In genomic region chr6:90983462-90983861, GRCh38 we compare ENCODE assay signal across 16 cellular contexts.
DNase-seq lines count a peak whose midpoint lies in the region; ATAC-seq and TF ChIP-seq lines count a peak whose summit lies in the region.
"Had no signal": no experiment of that assay in that cellular context is flagged by ENCODE, and none has a peak within 500 bp of the region (broad histone marks: within the 10 kb centered on the region; RNA-seq: fewer than 3 reads in every experiment).

No MANE protein-coding gene starts in this region.

- no peak overlapping the region for H2BK5ac ChIP-seq in mesenchymal stem cell (ENCODE audit: low read depth, low read length, poor library complexity, severe bottlenecking)

- H2BK120ac ChIP-seq in mesenchymal stem cell (ENCODE audit: low read depth, low read length) = no peak overlapping the region

- peak overlapping the region; percentile 28; the same call in 1 of the 2 replicates for H2AFZ ChIP-seq in GM23338
- H2AFZ ChIP-seq in mesenchymal stem cell (ENCODE audit: low read depth, low read length) = peak overlapping the region; percentile 63
- H2AFZ ChIP-seq in neural progenitor cell (replicated peaks) = peak overlapping the region; percentile 69

- H3K36me3 ChIP-seq in GM23338 (ENCODE audit: insufficient read depth) = no peaks in the 10 kb centered on the region
- H3K36me3 ChIP-seq in mesenchymal stem cell (ENCODE audit: control insufficient read depth in 1 of 2, insufficient read depth in 2 of 2, low read depth in 1 of 2, low read length in 2 of 2) = no peaks in the 10 kb centered on the region
- no peaks in the 10 kb centered on the region for H3K36me3 ChIP-seq in neural progenitor cell
- H3K36me3 ChIP-seq: BE2C had no signal

- 14% methylated on average over 3 of the region's 4 CpGs for WGBS in mesenchymal stem cell

- H4K20me1 ChIP-seq in GM23338 (replicated peaks; ENCODE audit: insufficient read depth) (no peaks in the 10 kb centered on the region), neural progenitor cell (ENCODE audit: low read depth) (no peaks in the 10 kb centered on the region)

- H2AK5ac ChIP-seq in mesenchymal stem cell (ENCODE audit: low read length, severe bottlenecking) = no peak overlapping the region

- no peak overlapping the region for H2BK12ac ChIP-seq in mesenchymal stem cell (ENCODE audit: low read length in 2 of 2)

- no peak overlapping the region for H3K4ac ChIP-seq in mesenchymal stem cell (ENCODE audit: low read depth in 1 of 2, low read length in 2 of 2)

- H4K91ac ChIP-seq in mesenchymal stem cell (ENCODE audit: low read length) = no peak overlapping the region

- H2BK15ac ChIP-seq in mesenchymal stem cell (ENCODE audit: low read depth, poor library complexity, severe bottlenecking) = no peak overlapping the region

- H3K9me3 ChIP-seq in mesenchymal stem cell (ENCODE audit: control insufficient read depth, low read length) (no peaks in the 10 kb centered on the region), neural progenitor cell (ENCODE audit: low read depth) (no peaks in the 10 kb centered on the region)
- H3K9me3 ChIP-seq: A549, BE2C had no signal

- no peaks in the 10 kb centered on the region for H3F3A ChIP-seq in GM23338 (replicated peaks; ENCODE audit: low read depth)
- no peaks in the 10 kb centered on the region for H3F3A ChIP-seq in neural progenitor cell (ENCODE audit: low read depth)

- H3K14ac ChIP-seq in mesenchymal stem cell (ENCODE audit: low read length in 2 of 2) = no peak overlapping the region

- DNase-seq in GM23338 (ENCODE audit: low spot score) (no peak), mesenchymal stem cell (no peak), neural progenitor cell (ENCODE audit: low spot score) (peak; percentile 39), NCI-H446 treated with DMSO at 0.1 percent for 48 hours (lab: John Stamatoyannopoulos, UW) (no peak)
- no peak for DNase-seq in activated T-cell treated with anti-CD3 and anti-CD28 coated beads, Interleukin-2, amount 50 U/mL, for 4 hours
- DNase-seq in activated CD4-positive, alpha-beta T cell treated with anti-CD3 and anti-CD28 coated beads for 48 hours = no peak
- DNase-seq: BE2C; CD4-positive, alpha-beta memory T cell; DMS79; GOT3 had no signal

- H3K79me2 ChIP-seq in GM23338 (replicated peaks; ENCODE audit: insufficient read depth) (no peaks in the 10 kb centered on the region), neural progenitor cell (ENCODE audit: low read depth) (no peaks in the 10 kb centered on the region)

- no peak for ATAC-seq in GM23338
- ATAC-seq in HG03095 (IDR thresholded peaks at IDR 0.05; ENCODE audit: unreplicated experiment) = no peak
- ATAC-seq in activated T-cell treated with anti-CD3 and anti-CD28 coated beads, Interleukin-2, amount 50 U/mL, for 4 hours = no peak
- ATAC-seq: A549, HCT116 had no signal

- peaks cover 3% of the 10 kb centered on the region for H3K27me3 Mint-ChIP-seq in GM23338 (ENCODE audit: insufficient read depth, low read depth, poor library complexity)
- H3K27me3 Mint-ChIP-seq in brain = peaks cover 11% of the 10 kb centered on the region
- peaks cover 5% of the 10 kb centered on the region for H3K27me3 Mint-ChIP-seq in neural progenitor cell (ENCODE audit: insufficient read depth, low read depth)
- peaks cover 3% of the 10 kb centered on the region for H3K27me3 Mint-ChIP-seq in activated T-cell treated with anti-CD3 and anti-CD28 coated beads, Interleukin-2, amount 50 U/mL, for 4 hours (ENCODE audit: low read depth)

- no peak overlapping the region for H3K4me2 ChIP-seq in GM23338
- H3K4me2 ChIP-seq in mesenchymal stem cell (ENCODE audit: low read length, poor library complexity, severe bottlenecking) = no peak overlapping the region
- no peak overlapping the region for H3K4me2 ChIP-seq in neural progenitor cell
- H3K4me2 ChIP-seq: A549 had no signal

- no peaks in the 10 kb centered on the region for H3K9me2 ChIP-seq in GM23338 (ENCODE audit: insufficient read depth)

- H3K4me1 Mint-ChIP-seq in GM23338 (no peaks in the 10 kb centered on the region; the same call in 2 of the 3 replicates), brain (peaks cover 3% of the 10 kb centered on the region), neural progenitor cell (peaks cover 8% of the 10 kb centered on the region)
- no peaks in the 10 kb centered on the region for H3K4me1 Mint-ChIP-seq in activated T-cell treated with anti-CD3 and anti-CD28 coated beads, Interleukin-2, amount 50 U/mL, for 4 hours (ENCODE audit: low read depth)
- H3K4me1 Mint-ChIP-seq: CD4-positive, alpha-beta memory T cell had no signal

- H3K79me1 ChIP-seq in mesenchymal stem cell (replicated peaks; ENCODE audit: low read length, poor library complexity, severe bottlenecking) = no peaks in the 10 kb centered on the region

- TF ChIP-seq CTCF in GM23338 (conservative IDR thresholded peaks at IDR 0.05; ENCODE audit: low read depth in 2 of 2) (no peak), brain (conservative IDR thresholded peaks at IDR 0.05) (no peak), neural progenitor cell (IDR thresholded peaks at IDR 0.05) (no peak)

- H3K4me3 Mint-ChIP-seq in GM23338 = no peak overlapping the region
- H3K4me3 Mint-ChIP-seq in brain = no peak overlapping the region
- H3K4me3 Mint-ChIP-seq in neural progenitor cell = no peak overlapping the region
- H3K4me3 Mint-ChIP-seq in activated T-cell treated with anti-CD3 and anti-CD28 coated beads, Interleukin-2, amount 50 U/mL, for 4 hours = no peak overlapping the region
- H3K4me3 Mint-ChIP-seq: CD4-positive, alpha-beta memory T cell had no signal

- H3K9ac ChIP-seq in mesenchymal stem cell (ENCODE audit: low read length) (no peak overlapping the region), neural progenitor cell (no peak overlapping the region)

- H3K27ac Mint-ChIP-seq in GM23338 (no peak overlapping the region), brain (peak overlapping the region in 3 of 5 experiments; percentile 25 to 88 (median 27)), neural progenitor cell (peak overlapping the region; percentile 87)
- H3K27ac Mint-ChIP-seq: CD4-positive, alpha-beta memory T cell had no signal

- H3K27me3 ChIP-seq in GM23338 (ENCODE audit: insufficient read depth) (no peaks in the 10 kb centered on the region), mesenchymal stem cell (ENCODE audit: control insufficient read depth in 1 of 2, insufficient read depth in 1 of 2, low read length in 2 of 2) (no peaks in the 10 kb centered on the region), neural progenitor cell (no peaks in the 10 kb centered on the region)
- H3K27me3 ChIP-seq: BE2C had no signal

- H3K36me3 Mint-ChIP-seq in GM23338 (ENCODE audit: low read depth) (no peaks in the 10 kb centered on the region), brain (no peaks in the 10 kb centered on the region), neural progenitor cell (peaks cover 3% of the 10 kb centered on the region)
- H3K36me3 Mint-ChIP-seq in activated T-cell treated with anti-CD3 and anti-CD28 coated beads, Interleukin-2, amount 50 U/mL, for 4 hours (ENCODE audit: insufficient read depth) = no peaks in the 10 kb centered on the region
- H3K36me3 Mint-ChIP-seq: CD4-positive, alpha-beta memory T cell had no signal

- H3K23ac ChIP-seq in mesenchymal stem cell (ENCODE audit: low read length in 2 of 2) = no peak overlapping the region

- peak overlapping the region in 1 of 2 experiments; percentile 12 for H3K18ac ChIP-seq in mesenchymal stem cell (ENCODE audit: low read depth in 1 of 2, low read length in 2 of 2)

- H3K4me3 ChIP-seq in GM23338 (no peak overlapping the region), mesenchymal stem cell (ENCODE audit: insufficient read depth in 1 of 2, low read depth in 1 of 2, low read length in 2 of 2) (no peak overlapping the region), neural progenitor cell (no peak overlapping the region)
- H3K4me3 ChIP-seq: A549 had no signal

- no peak overlapping the region for H4K8ac ChIP-seq in mesenchymal stem cell (ENCODE audit: low read length)

- H3K4me1 ChIP-seq in GM23338 (ENCODE audit: insufficient read depth) (no peaks in the 10 kb centered on the region), mesenchymal stem cell (ENCODE audit: control insufficient read depth, insufficient read depth, low read depth, low read length) (no peaks in the 10 kb centered on the region), neural progenitor cell (no peaks in the 10 kb centered on the region)
- H3K4me1 ChIP-seq: A549, BE2C had no signal

- H3K27ac ChIP-seq in GM23338 (ENCODE audit: low read depth) (no peak overlapping the region), mesenchymal stem cell (ENCODE audit: low read length, poor library complexity, severe bottlenecking) (no peak overlapping the region), neural progenitor cell (no peak overlapping the region)
- H3K27ac ChIP-seq: A549, C4-2B, HL-60 had no signal

- H3K9me3 Mint-ChIP-seq in GM23338 (no peaks in the 10 kb centered on the region), brain (peaks cover 0 to 3% (median 0%) of the 10 kb centered on the region in 5 experiments), neural progenitor cell (no peaks in the 10 kb centered on the region)
- no peaks in the 10 kb centered on the region for H3K9me3 Mint-ChIP-seq in activated T-cell treated with anti-CD3 and anti-CD28 coated beads, Interleukin-2, amount 50 U/mL, for 4 hours
- H3K9me3 Mint-ChIP-seq: CD4-positive, alpha-beta memory T cell had no signal

TF ChIP-seq in GM23338, 12 proteins besides CTCF, POLR2A, EP300 and RAD21:
- TF ChIP-seq POLR2AphosphoS5 (IDR thresholded peaks at IDR 0.05; ENCODE audit: low read depth) = no peak
- TF ChIP-seq CREB1 (CRISPR knock-in tag; IDR thresholded peaks at IDR 0.05; ENCODE audit: low read depth) = no peak
- no peak for TF ChIP-seq STAT1 (IDR thresholded peaks at IDR 0.05; ENCODE audit: unreplicated experiment)
- no peak for TF ChIP-seq JUNB (IDR thresholded peaks at IDR 0.05; ENCODE audit: unreplicated experiment)
